ENCODE assay signal across 8 cellular contexts in genomic region chr2:192195548-192196418, GRCh38. TPM values are rescaled to one million over a fixed set of nuclear protein-coding genes. Genes with fewer than 3 reads are reported as not detected.
DNase-seq lines count a peak whose midpoint lies in the region; ATAC-seq and TF ChIP-seq lines count a peak whose summit lies in the region.

No MANE protein-coding gene starts in this region.

- H3K4me1 Mint-ChIP-seq in activated naive CD4-positive, alpha-beta T cell treated with anti-CD3 and anti-CD28 coated beads, Interleukin-2, amount 10 ng/mL, durations not matched to agents 7 days and 5 days = peaks cover 29% of the 10 kb centered on the region
- H3K4me1 Mint-ChIP-seq in glutamatergic neuron (ENCODE audit: low read depth, unreplicated experiment) = peaks cover 4% of the 10 kb centered on the region

- H3K4me3 Mint-ChIP-seq in activated naive CD4-positive, alpha-beta T cell treated with anti-CD3 and anti-CD28 coated beads, Interleukin-2, amount 10 ng/mL, durations not matched to agents 7 days and 5 days = peak overlapping the region; percentile 29
- peak overlapping the region; percentile 91 for H3K4me3 Mint-ChIP-seq in glutamatergic neuron (ENCODE audit: unreplicated experiment)

- H3K9me3 Mint-ChIP-seq in activated naive CD4-positive, alpha-beta T cell treated with anti-CD3 and anti-CD28 coated beads, Interleukin-2, amount 10 ng/mL, durations not matched to agents 7 days and 5 days = no peaks in the 10 kb centered on the region
- peaks cover 24% of the 10 kb centered on the region for H3K9me3 Mint-ChIP-seq in glutamatergic neuron (ENCODE audit: unreplicated experiment)

- H3K27me3 Mint-ChIP-seq in activated naive CD4-positive, alpha-beta T cell treated with anti-CD3 and anti-CD28 coated beads, Interleukin-2, amount 10 ng/mL, durations not matched to agents 7 days and 5 days = peaks cover 54% of the 10 kb centered on the region
- H3K27me3 Mint-ChIP-seq in glutamatergic neuron (ENCODE audit: unreplicated experiment) = peaks cover 12% of the 10 kb centered on the region

- no peaks in the 10 kb centered on the region for H3K36me3 ChIP-seq in neuron (ENCODE audit: insufficient read depth, low read length)

- H3K36me3 Mint-ChIP-seq in activated naive CD4-positive, alpha-beta T cell treated with anti-CD3 and anti-CD28 coated beads, Interleukin-2, amount 10 ng/mL, durations not matched to agents 7 days and 5 days = no peaks in the 10 kb centered on the region
- no peaks in the 10 kb centered on the region for H3K36me3 Mint-ChIP-seq in glutamatergic neuron (ENCODE audit: unreplicated experiment)

- H3K4me1 ChIP-seq in neuron (ENCODE audit: insufficient read depth, low read length) = peaks cover 27% of the 10 kb centered on the region

- ATAC-seq in HG03571 (IDR thresholded peaks at IDR 0.05; ENCODE audit: unreplicated experiment) (peak; percentile 23), HG02763 (IDR thresholded peaks at IDR 0.05; ENCODE audit: unreplicated experiment) (no peak)

- H3K9me3 ChIP-seq in neuron (ENCODE audit: low read length) = no peaks in the 10 kb centered on the region

- peaks cover 7% of the 10 kb centered on the region for H3K27me3 ChIP-seq in neuron (ENCODE audit: insufficient read depth, low read length)

- TF ChIP-seq CTCF in glutamatergic neuron (IDR thresholded peaks at IDR 0.05; ENCODE audit: partially characterized antibody, unreplicated experiment) = no peak

- peak overlapping the region; percentile 69 for H3K4me3 ChIP-seq in neuron (ENCODE audit: low read length)

- peak overlapping the region; percentile 92 for H2AFZ ChIP-seq in neuron (ENCODE audit: low read depth, low read length)

- DNase-seq in activated CD4-positive, alpha-beta T cell treated with anti-CD3 and anti-CD28 coated beads for 48 hours = peak; percentile 6
- no peak for DNase-seq in activated CD4-positive, alpha-beta T cell treated with anti-CD3 and anti-CD28 coated beads, Interleukin-2, amount 50 U/mL, for 1 hour
- peak; percentile 21 for DNase-seq in activated naive CD4-positive, alpha-beta T cell treated with anti-CD3 and anti-CD28 coated beads, Interleukin-2, amount 10 ng/mL, durations not matched to agents 7 days and 5 days
- DNase-seq in glutamatergic neuron (peak; percentile 57), NAMALWA (ENCODE audit: low spot score) (no peak)

- no peak overlapping the region for H3K27ac Mint-ChIP-seq in activated naive CD4-positive, alpha-beta T cell treated with anti-CD3 and anti-CD28 coated beads, Interleukin-2, amount 10 ng/mL, durations not matched to agents 7 days and 5 days
- peak overlapping the region; percentile 89 for H3K27ac Mint-ChIP-seq in glutamatergic neuron (ENCODE audit: unreplicated experiment)

- CTCF ChIA-PET in activated naive CD4-positive, alpha-beta T cell treated with anti-CD3 and anti-CD28 coated beads, Interleukin-2, amount 10 ng/mL, durations not matched to agents 7 days and 5 days (lab: Charles Lee) = interaction anchor here (2.0 kb wide), 1 partner anchor 33 kb away, joined by 8 read pairs; no protein-coding TSS in a partner anchor

RNA-seq across cellular contexts. Expression of gene TMEFF2, which starts 1.1 kb away (rescaled TPM):
- 23.9 TPM for total RNA-seq in glutamatergic neuron (ENCODE audit: unreplicated experiment)

Comparison
In these comparisons a context has a peak if more than half of its experiments do, and no peak if none do; other contexts are left out.
1. DNase-seq: peak in activated CD4-positive, alpha-beta T cell treated with anti-CD3 and anti-CD28 coated beads for 48 hours (single experiment), activated naive CD4-positive, alpha-beta T cell treated with anti-CD3 and anti-CD28 coated beads, Interleukin-2, amount 10 ng/mL, durations not matched to agents 7 days and 5 days (single experiment) and glutamatergic neuron (single experiment); none in activated CD4-positive, alpha-beta T cell treated with anti-CD3 and anti-CD28 coated beads, Interleukin-2, amount 50 U/mL, for 1 hour (single experiment) and NAMALWA (single experiment).